Comparison of ENCODE assay signal across 23 cellular contexts in genomic region chr1:113282897-113283285, GRCh38.
A peak's percentile ranks its signal among the peaks of the same experiment; 100 is the strongest.
DNase-seq lines count a peak whose midpoint lies in the region; ATAC-seq and TF ChIP-seq lines count a peak whose summit lies in the region.
"Had no signal": no experiment of that assay in that cellular context is flagged by ENCODE, and none has a peak within 500 bp of the region (broad histone marks: within the 10 kb centered on the region; RNA-seq: fewer than 3 reads in every experiment).

No MANE protein-coding gene starts in this region.

- H3K36me3 ChIP-seq in GM23338 (ENCODE audit: insufficient read depth): no peaks in the 10 kb centered on the region
- H3K36me3 ChIP-seq in SJCRH30: no peaks in the 10 kb centered on the region
- H3K36me3 ChIP-seq in effector memory CD4-positive, alpha-beta T cell (ENCODE audit: control insufficient read depth, insufficient read depth, low read length): no peaks in the 10 kb centered on the region
- H3K36me3 ChIP-seq: HAP-1, MG63 had no signal

- TF ChIP-seq CTCF in GM23338 (conservative IDR thresholded peaks at IDR 0.05; ENCODE audit: low read depth in 2 of 2) (no peak), glutamatergic neuron (IDR thresholded peaks at IDR 0.05; ENCODE audit: partially characterized antibody, unreplicated experiment) (no peak)

- H3K4me3 ChIP-seq in GM23338 (no peak overlapping the region), SJCRH30 (no peak overlapping the region)
- H3K4me3 ChIP-seq in effector memory CD4-positive, alpha-beta T cell (ENCODE audit: insufficient read depth, low read depth, low read length, poor library complexity, severe bottlenecking): no peak overlapping the region
- H3K4me3 ChIP-seq: GM23248, HAP-1, MG63 had no signal

- no peaks in the 10 kb centered on the region for H3K9me3 Mint-ChIP-seq in GM23338
- H3K9me3 Mint-ChIP-seq in glutamatergic neuron (ENCODE audit: unreplicated experiment): peaks cover 1% of the 10 kb centered on the region
- H3K9me3 Mint-ChIP-seq: HFFc6 had no signal

- H3K27ac ChIP-seq in GM23338 (ENCODE audit: low read depth): no peak overlapping the region
- no peak overlapping the region for H3K27ac ChIP-seq in SJCRH30
- H3K27ac ChIP-seq in effector memory CD4-positive, alpha-beta T cell (ENCODE audit: insufficient read depth, low read length, poor library complexity, severe bottlenecking): no peak overlapping the region
- H3K27ac ChIP-seq: GM23248 had no signal

- H3K36me3 Mint-ChIP-seq in GM23338 (ENCODE audit: low read depth) (no peaks in the 10 kb centered on the region), glutamatergic neuron (ENCODE audit: unreplicated experiment) (no peaks in the 10 kb centered on the region)
- H3K36me3 Mint-ChIP-seq: CD4-positive, alpha-beta memory T cell had no signal

- H3K9me2 ChIP-seq in GM23338 (ENCODE audit: insufficient read depth): no peaks in the 10 kb centered on the region

- H2AFZ ChIP-seq in GM23338: peak overlapping the region; percentile 79; the same call in 1 of the 2 replicates
- H2AFZ ChIP-seq: GM23248 had no signal

- no peaks in the 10 kb centered on the region; the same call in 1 of the 2 replicates for H3K9me3 ChIP-seq in SJCRH30 (replicated peaks)
- no peaks in the 10 kb centered on the region for H3K9me3 ChIP-seq in effector memory CD4-positive, alpha-beta T cell (ENCODE audit: control insufficient read depth, low read length)
- H3K9me3 ChIP-seq: HAP-1, MG63 had no signal

- no peak overlapping the region for H3K4me3 Mint-ChIP-seq in GM23338
- H3K4me3 Mint-ChIP-seq in glutamatergic neuron (ENCODE audit: unreplicated experiment): no peak overlapping the region
- H3K4me3 Mint-ChIP-seq: CD4-positive, alpha-beta memory T cell; HFFc6 had no signal

- H3K79me2 ChIP-seq in GM23338 (replicated peaks; ENCODE audit: insufficient read depth): no peaks in the 10 kb centered on the region

- no peaks in the 10 kb centered on the region for H3K27me3 ChIP-seq in GM23338 (ENCODE audit: insufficient read depth)
- H3K27me3 ChIP-seq in SJCRH30: no peaks in the 10 kb centered on the region; the same call in 1 of the 2 replicates
- H3K27me3 ChIP-seq in effector memory CD4-positive, alpha-beta T cell (replicated peaks; ENCODE audit: control insufficient read depth, insufficient read depth, low read length, poor library complexity, severe bottlenecking): no peaks in the 10 kb centered on the region

- ATAC-seq in GM23338 (no peak), HG03442 (IDR thresholded peaks at IDR 0.05; ENCODE audit: unreplicated experiment) (no peak)

- no peak overlapping the region for H3K27ac Mint-ChIP-seq in GM23338
- no peak overlapping the region for H3K27ac Mint-ChIP-seq in glutamatergic neuron (ENCODE audit: unreplicated experiment)
- H3K27ac Mint-ChIP-seq: CD4-positive, alpha-beta memory T cell; HFFc6 had no signal

- no peak overlapping the region for H3K4me2 ChIP-seq in GM23338

- peak; percentile 7 for DNase-seq in GM23338 (ENCODE audit: low spot score)
- peak; percentile 31 to 40 for DNase-seq in SJCRH30
- peak; percentile 50 for DNase-seq in glutamatergic neuron
- DNase-seq in retina: peak; percentile 25
- DNase-seq in effector memory CD4-positive, alpha-beta T cell: no peak
- DNase-seq in NCI-H345 (lab: John Stamatoyannopoulos, UW): no peak
- DNase-seq: AML-193; C1 segment of cervical spinal cord; CD4-positive, alpha-beta memory T cell; COR-L47; DMS53; GM23248; HFFc6; KBM-7; MG63; NCI-H1105 treated with DMSO at 0.1 percent for 48 hours; NCI-H2029; NCI-H2227 treated with DMSO at 0.1 percent for 48 hours; NCI-H510A; NCI-H69; SIG-M5 had no signal

- no peaks in the 10 kb centered on the region for H3K4me1 ChIP-seq in GM23338 (ENCODE audit: insufficient read depth)
- H3K4me1 ChIP-seq in SJCRH30: no peaks in the 10 kb centered on the region
- H3K4me1 ChIP-seq in effector memory CD4-positive, alpha-beta T cell (ENCODE audit: control insufficient read depth, insufficient read depth, low read length, poor library complexity, severe bottlenecking): no peaks in the 10 kb centered on the region
- H3K4me1 ChIP-seq: HAP-1 had no signal

- no peaks in the 10 kb centered on the region for H4K20me1 ChIP-seq in GM23338 (replicated peaks; ENCODE audit: insufficient read depth)

- H3F3A ChIP-seq in GM23338 (replicated peaks; ENCODE audit: low read depth): no peaks in the 10 kb centered on the region

- H3K27me3 Mint-ChIP-seq in GM23338 (ENCODE audit: insufficient read depth, low read depth, poor library complexity) (no peaks in the 10 kb centered on the region), glutamatergic neuron (ENCODE audit: unreplicated experiment) (no peaks in the 10 kb centered on the region)

- peaks cover 4% of the 10 kb centered on the region for H3K4me1 Mint-ChIP-seq in GM23338
- H3K4me1 Mint-ChIP-seq in glutamatergic neuron (ENCODE audit: low read depth, unreplicated experiment): peaks cover 2% of the 10 kb centered on the region
- H3K4me1 Mint-ChIP-seq: CD4-positive, alpha-beta memory T cell had no signal

TF ChIP-seq in GM23338, 12 proteins besides CTCF, POLR2A, EP300 and RAD21 (continues in another document):
- TF ChIP-seq ETS1 (IDR thresholded peaks at IDR 0.05) (no peak), ZNF114 (CRISPR knock-in tag; IDR thresholded peaks at IDR 0.05) (no peak), ZNF331 (CRISPR knock-in tag; IDR thresholded peaks at IDR 0.05; ENCODE audit: low read depth) (no peak), NANOG (IDR thresholded peaks at IDR 0.05; ENCODE audit: borderline replicate concordance) (no peak), REST (IDR thresholded peaks at IDR 0.05; ENCODE audit: unreplicated experiment) (no peak), CREB1 (CRISPR knock-in tag; IDR thresholded peaks at IDR 0.05; ENCODE audit: low read depth) (no peak), STAT1 (IDR thresholded peaks at IDR 0.05; ENCODE audit: unreplicated experiment) (no peak), EZH2phosphoT487 (IDR thresholded peaks at IDR 0.05; ENCODE audit: unreplicated experiment) (no peak)

Comparison
In these comparisons a context has a peak if more than half of its experiments do, and no peak if none do; other contexts are left out.
1. DNase-seq: peak in GM23338 (single experiment), SJCRH30 (2 of 2), glutamatergic neuron (single experiment) and retina (single experiment); none in effector memory CD4-positive, alpha-beta T cell (0 of 3) and NCI-H345 (single experiment).